ENCODE assay signal across 9 cellular contexts in the genomic region with DNA sequence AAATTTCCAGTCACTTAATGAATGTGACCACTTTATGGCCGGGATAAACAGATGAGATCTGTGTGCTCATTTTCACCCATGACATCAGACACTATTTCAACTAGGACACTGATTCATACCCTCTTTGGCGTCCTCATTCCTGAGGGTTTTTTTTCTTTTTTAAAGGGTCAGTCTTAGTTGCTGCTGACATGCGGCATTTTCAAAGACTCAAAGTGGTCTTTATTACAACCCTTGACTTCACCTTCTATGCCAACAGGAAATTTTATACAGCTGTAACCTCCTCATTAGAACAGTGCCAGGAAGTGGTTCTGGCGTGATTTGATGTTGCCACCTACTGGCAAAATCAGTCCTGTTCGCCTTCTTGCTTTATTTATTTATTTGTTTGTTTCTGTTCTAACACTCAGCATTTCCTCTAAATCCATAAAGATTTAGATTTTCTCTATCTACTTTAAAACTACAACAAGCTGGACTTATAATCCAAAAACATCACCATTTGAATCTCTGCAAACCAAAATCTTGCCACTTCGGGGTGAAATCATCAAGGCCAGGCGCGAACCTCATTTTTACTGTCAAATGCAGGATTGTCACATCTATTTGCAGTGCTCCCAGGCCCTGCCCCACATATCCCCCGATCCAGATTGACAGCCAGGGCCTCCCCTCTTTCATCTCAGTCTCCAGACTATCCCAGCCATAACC.
A peak's percentile ranks its signal among the peaks of the same experiment; 100 is the strongest.
DNase-seq lines count a peak whose midpoint lies in the region; ATAC-seq and TF ChIP-seq lines count a peak whose summit lies in the region.
"Had no signal": no experiment of that assay in that cellular context is flagged by ENCODE, and none has a peak within 500 bp of the region (broad histone marks: within the 10 kb centered on the region; RNA-seq: fewer than 3 reads in every experiment).

No MANE protein-coding gene starts in this region.

- H3K27ac ChIP-seq in left lung: no peak overlapping the region

- H3K36me3 ChIP-seq in BE2C (no peaks in the 10 kb centered on the region), left lung (no peaks in the 10 kb centered on the region)

- no peaks in the 10 kb centered on the region for H3K4me1 ChIP-seq in BE2C
- no peaks in the 10 kb centered on the region for H3K4me1 ChIP-seq in left lung

- no peaks in the 10 kb centered on the region for H3K27me3 Mint-ChIP-seq in activated T-cell treated with anti-CD3 and anti-CD28 coated beads, Interleukin-2, amount 50 U/mL, for 24 hours
- H3K27me3 Mint-ChIP-seq: activated naive CD4-positive, alpha-beta T cell treated with anti-CD3 and anti-CD28 coated beads, Interleukin-2, amount 50 U/mL, for 24 hours had no signal

- H3K4me3 Mint-ChIP-seq in activated T-cell treated with anti-CD3 and anti-CD28 coated beads, Interleukin-2, amount 50 U/mL, for 24 hours: no peak overlapping the region
- H3K4me3 Mint-ChIP-seq: activated naive CD4-positive, alpha-beta T cell treated with anti-CD3 and anti-CD28 coated beads, Interleukin-2, amount 50 U/mL, for 24 hours had no signal

- in situ Hi-C loops in astrocyte of the spinal cord (cut with HindIII; ENCODE audit: low sequenced_read_pairs): no loop called here

- no peaks in the 10 kb centered on the region for H3K9me3 ChIP-seq in BE2C
- peaks cover 0 to 22% of the 10 kb centered on the region in 2 donors for H3K9me3 ChIP-seq in left lung

- no peak overlapping the region for H3K27ac Mint-ChIP-seq in activated T-cell treated with anti-CD3 and anti-CD28 coated beads, Interleukin-2, amount 50 U/mL, for 24 hours
- H3K27ac Mint-ChIP-seq: activated naive CD4-positive, alpha-beta T cell treated with anti-CD3 and anti-CD28 coated beads, Interleukin-2, amount 50 U/mL, for 24 hours had no signal

- intact Hi-C loops in left lung (cut with DNase I): no loop called here

- no peaks in the 10 kb centered on the region for H3K4me1 Mint-ChIP-seq in activated T-cell treated with anti-CD3 and anti-CD28 coated beads, Interleukin-2, amount 50 U/mL, for 24 hours (ENCODE audit: low read depth)
- H3K4me1 Mint-ChIP-seq: activated naive CD4-positive, alpha-beta T cell treated with anti-CD3 and anti-CD28 coated beads, Interleukin-2, amount 50 U/mL, for 24 hours had no signal

- peaks cover 17% of the 10 kb centered on the region for H3K9me3 Mint-ChIP-seq in activated T-cell treated with anti-CD3 and anti-CD28 coated beads, Interleukin-2, amount 50 U/mL, for 24 hours

- no peaks in the 10 kb centered on the region for H3K36me3 Mint-ChIP-seq in activated T-cell treated with anti-CD3 and anti-CD28 coated beads, Interleukin-2, amount 50 U/mL, for 24 hours (ENCODE audit: low read depth)
- H3K36me3 Mint-ChIP-seq: activated naive CD4-positive, alpha-beta T cell treated with anti-CD3 and anti-CD28 coated beads, Interleukin-2, amount 50 U/mL, for 24 hours had no signal

- DNase-seq in BE2C (peak; percentile 15), NAMALWA (ENCODE audit: low spot score) (peak; percentile 39), astrocyte of the spinal cord (ENCODE audit: low read depth, low spot score) (peak; percentile 36), left lung (no peak)
- no peak for DNase-seq in activated T-cell treated with anti-CD3 and anti-CD28 coated beads, Interleukin-2, amount 50 U/mL, for 24 hours
- DNase-seq in stimulated activated naive CD8-positive, alpha-beta T cell treated with anti-CD3 and anti-CD28 coated beads, Interleukin-15, Interleukin-2, amounts not matched to agents 100 U/mL and 50 U/mL, for 24 hours: no peak
- no peak for DNase-seq in stimulated activated CD4-positive, alpha-beta T cell treated with anti-CD3 and anti-CD28 coated beads, Interleukin-12 subunit alpha, Interleukin-12 subunit beta, amount 100 ng/mL, for 4 hours

- peak; percentile 52 for ATAC-seq in left lung
- no peak for ATAC-seq in HG03139 (IDR thresholded peaks at IDR 0.05; ENCODE audit: unreplicated experiment)
- ATAC-seq in stimulated activated naive CD8-positive, alpha-beta T cell treated with anti-CD3 and anti-CD28 coated beads, Interleukin-15, Interleukin-2, amounts not matched to agents 100 U/mL and 50 U/mL, for 24 hours: no peak

- H3K27me3 ChIP-seq in BE2C: no peaks in the 10 kb centered on the region
- H3K27me3 ChIP-seq in left lung: no peaks in the 10 kb centered on the region

- no peak overlapping the region for H3K4me3 ChIP-seq in BE2C (ENCODE audit: low read depth, low read length)
- H3K4me3 ChIP-seq in astrocyte of the spinal cord (ENCODE audit: low read depth, low read length): no peak overlapping the region
- H3K4me3 ChIP-seq in left lung: no peak overlapping the region

- TF ChIP-seq CTCF in BE2C (IDR thresholded peaks at IDR 0.05; ENCODE audit: low read depth, low read length) (peak; percentile 54), astrocyte of the spinal cord (IDR thresholded peaks at IDR 0.05; ENCODE audit: low read depth, low read length) (peak; percentile 27), left lung (IDR thresholded peaks at IDR 0.05) (peak in 1 of 2 donors; percentile 26)

Comparison
In these comparisons a context has a peak if more than half of its experiments do, and no peak if none do; other contexts are left out.
1. DNase-seq: peak in BE2C (single experiment), NAMALWA (single experiment) and astrocyte of the spinal cord (single experiment); none in left lung (0 of 2), activated T-cell treated with anti-CD3 and anti-CD28 coated beads, Interleukin-2, amount 50 U/mL, for 24 hours (single experiment), stimulated activated naive CD8-positive, alpha-beta T cell treated with anti-CD3 and anti-CD28 coated beads, Interleukin-15, Interleukin-2, amounts not matched to agents 100 U/mL and 50 U/mL, for 24 hours (single experiment) and stimulated activated CD4-positive, alpha-beta T cell treated with anti-CD3 and anti-CD28 coated beads, Interleukin-12 subunit alpha, Interleukin-12 subunit beta, amount 100 ng/mL, for 4 hours (single experiment).